10 cellular contexts compared by ENCODE assay signal in the genomic region with DNA sequence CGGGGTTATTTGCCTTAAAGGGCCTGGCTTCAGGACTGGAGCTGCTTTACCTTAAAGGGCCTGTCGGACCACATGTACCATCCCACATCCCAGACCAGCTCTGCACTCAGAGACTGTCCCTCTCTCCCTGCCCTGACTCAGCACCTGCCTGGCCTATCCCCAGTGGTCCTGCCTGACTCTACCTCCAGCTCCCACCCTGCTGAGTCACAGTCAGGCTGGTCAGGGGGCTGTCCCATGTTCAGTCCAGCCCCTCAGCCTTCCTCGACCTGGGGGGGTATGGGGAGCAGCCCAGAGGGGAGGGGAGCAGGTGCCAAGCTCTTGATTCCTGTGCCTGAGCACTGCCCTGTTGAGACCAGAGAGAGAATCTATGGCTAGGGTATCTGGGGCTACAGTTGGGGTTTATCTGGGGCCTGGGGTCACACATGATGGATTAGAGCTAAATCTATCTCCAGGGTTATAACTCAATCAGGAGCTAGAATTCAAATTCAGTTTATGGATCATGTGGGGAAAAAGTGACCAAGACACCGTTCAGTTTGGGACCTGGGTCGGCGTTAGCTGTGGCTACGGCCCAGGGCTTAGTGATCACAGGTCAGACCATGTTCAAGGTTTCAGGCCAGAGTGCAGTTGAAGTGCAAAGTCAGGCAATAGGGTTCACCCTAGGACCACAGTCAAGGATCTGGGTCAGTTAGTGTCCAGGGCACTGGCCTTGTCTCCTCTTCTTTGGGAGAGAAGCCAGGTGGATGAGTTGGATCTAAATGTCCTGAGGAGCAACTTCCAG. TPM values are rescaled to one million over a fixed set of nuclear protein-coding genes. Genes with fewer than 3 reads are reported as not detected.
DNase-seq lines count a peak whose midpoint lies in the region; ATAC-seq and TF ChIP-seq lines count a peak whose summit lies in the region.
"Had no signal": no experiment of that assay in that cellular context is flagged by ENCODE, and none has a peak within 500 bp of the region (broad histone marks: within the 10 kb centered on the region; RNA-seq: fewer than 3 reads in every experiment).

No MANE protein-coding gene starts in this region.

- intact Hi-C loops in Calu3 (cut with micrococcal nuclease; ENCODE audit: unreplicated experiment): no loop called here
- intact Hi-C loops in esophagus squamous epithelium (cut with DNase I): no loop called here
- intact Hi-C loops in psoas muscle (cut with DNase I): loop anchor here in 1 of 2 donors (5.0 kb wide), 1 partner anchor 66 kb away; no protein-coding TSS in a partner anchor

- no peak for TF ChIP-seq CTCF in Calu3 (IDR thresholded peaks at IDR 0.05; ENCODE audit: unreplicated experiment)
- TF ChIP-seq CTCF in esophagus squamous epithelium (IDR thresholded peaks at IDR 0.05): no peak
- no peak for TF ChIP-seq CTCF in psoas muscle (IDR thresholded peaks at IDR 0.05)

- H3K4me3 ChIP-seq in esophagus squamous epithelium (no peak overlapping the region), psoas muscle (no peak overlapping the region)

- no peaks in the 10 kb centered on the region for H3K27me3 Mint-ChIP-seq in Calu3 (ENCODE audit: unreplicated experiment)

- 82 to 87% methylated on average over 3 to 6 of the region's 7 CpGs for WGBS in esophagus squamous epithelium, 2 donors
- WGBS in psoas muscle, 3 donors: 56 to 79% (median 74%) methylated on average over 7 of the region's 7 CpGs

- peak overlapping the region; percentile 32 to 64 (median 54) for H3K27ac ChIP-seq in esophagus squamous epithelium
- H3K27ac ChIP-seq in psoas muscle: peak overlapping the region; percentile 78

- peaks cover 35% of the 10 kb centered on the region for H3K36me3 Mint-ChIP-seq in Calu3 (ENCODE audit: insufficient read depth, unreplicated experiment)

- no peaks in the 10 kb centered on the region for H3K9me3 ChIP-seq in esophagus squamous epithelium
- no peaks in the 10 kb centered on the region for H3K9me3 ChIP-seq in psoas muscle

- H3K27ac Mint-ChIP-seq in Calu3 (ENCODE audit: unreplicated experiment): peak overlapping the region; percentile 97

- no peak overlapping the region for H3K4me3 Mint-ChIP-seq in Calu3 (ENCODE audit: low read depth, unreplicated experiment)

- no peak for DNase-seq in Calu3
- peak; percentile 68 for DNase-seq in OCI-M1 (lab: John Stamatoyannopoulos, UW)
- DNase-seq in esophagus squamous epithelium (lab: John Stamatoyannopoulos, UW): no peak
- DNase-seq in psoas muscle: no peak
- DNase-seq in iPS-NIHi11 (ENCODE audit: low spot score): no peak
- no peak for DNase-seq in kidney glomerular epithelial cell (lab: John Stamatoyannopoulos, UW)
- DNase-seq: activated naive CD4-positive, alpha-beta T cell treated with Interleukin-2 at 50 U/mL for 16 hours; NCI-H524 had no signal

- H3K27me3 ChIP-seq in esophagus squamous epithelium (no peaks in the 10 kb centered on the region), psoas muscle (ENCODE audit: insufficient read depth in 3 of 3, low read length in 2 of 3) (no peaks in the 10 kb centered on the region)

- TF ChIP-seq POLR2A in esophagus squamous epithelium (IDR thresholded peaks at IDR 0.05): no peak

- ATAC-seq in psoas muscle: peak; percentile 56 to 84 (median 73)
- ATAC-seq in HG03457 (IDR thresholded peaks at IDR 0.05; ENCODE audit: unreplicated experiment): no peak
- ATAC-seq in GM19035 (IDR thresholded peaks at IDR 0.05; ENCODE audit: unreplicated experiment): no peak

- CTCF ChIA-PET in Calu3 (lab: Charles Lee): interaction anchor here (0.6 to 1.6 kb wide), 5 partner anchors 8 to 37 kb away, joined by 4 to 9 read pairs (median 5); a partner anchor contains a TSS

- peaks cover 4% of the 10 kb centered on the region for H3K9me3 Mint-ChIP-seq in Calu3 (ENCODE audit: low read depth, unreplicated experiment)

- H3K4me1 ChIP-seq in esophagus squamous epithelium: peaks cover 20 to 43% (median 21%) of the 10 kb centered on the region in 3 donors
- H3K4me1 ChIP-seq in psoas muscle: peaks cover 22% of the 10 kb centered on the region

- no peaks in the 10 kb centered on the region for H3K36me3 ChIP-seq in esophagus squamous epithelium
- H3K36me3 ChIP-seq in psoas muscle (ENCODE audit: insufficient read depth in 1 of 2, low read depth in 1 of 2): no peaks in the 10 kb centered on the region

- peaks cover 61% of the 10 kb centered on the region for H3K4me1 Mint-ChIP-seq in Calu3 (ENCODE audit: low read depth, unreplicated experiment)

- BruUV-seq in Calu3 (replicated peaks; lab: Mats Ljungman, UMichigan): TSS peak; percentile 90

RNA-seq across cellular contexts. Expression of a gene that starts 9.4 kb away (rescaled TPM):
- 47.2 and 53.0 TPM in 2 replicates for total RNA-seq in Calu3 (2022)
- total RNA-seq in esophagus squamous epithelium: 10 to 100 TPM in 3 of 4 donors, 1 to 10 TPM in 1; 6.5 to 22.0 (median 11.9) TPM
- 1 to 10 TPM in 3 of 4 donors, under 1 TPM in 1; 0.78 to 7.7 (median 2.5) TPM for total RNA-seq in psoas muscle
- polyA plus RNA-seq in psoas muscle: 10 to 100 TPM in 1 of 3 donors, 1 to 10 TPM in 1, under 1 TPM in 1; 0.74 to 16.3 (median 2.1) TPM

RNA-seq across cellular contexts. Expression of a gene that starts 24.3 kb away (rescaled TPM):
- total RNA-seq in Calu3 (2022) (0.42 and 0.51 TPM in 2 replicates), esophagus squamous epithelium (10 to 100 TPM in 1 of 4 donors, 1 to 10 TPM in 3; 3.7 to 13.8 (median 7.2) TPM), psoas muscle (1 to 10 TPM; 3.0 to 5.0 (median 3.9) TPM)
- 1 to 10 TPM; 1.6 to 3.4 (median 3.1) TPM for polyA plus RNA-seq in psoas muscle

RNA-seq across cellular contexts. Expression of a gene that starts 36.9 kb away (rescaled TPM):
- total RNA-seq in Calu3 (2022): 142 and 144 TPM in 2 replicates
- 10 to 100 TPM; 46.9 to 79.8 (median 63.2) TPM for total RNA-seq in esophagus squamous epithelium
- total RNA-seq in psoas muscle: 10 to 100 TPM; 34.1 to 50.5 (median 40.7) TPM
- 10 to 100 TPM; 35.8 to 52.5 (median 46.0) TPM for polyA plus RNA-seq in psoas muscle

RNA-seq across cellular contexts. Expression of a gene that starts 45.8 kb away (rescaled TPM):
- 13.6 and 14.5 TPM in 2 replicates for total RNA-seq in Calu3 (2022)
- 1 to 10 TPM; 2.1 to 3.8 (median 3.3) TPM for total RNA-seq in esophagus squamous epithelium
- total RNA-seq in psoas muscle: 1 to 10 TPM; 1.2 to 5.7 (median 5.2) TPM
- polyA plus RNA-seq in psoas muscle: 1 to 10 TPM; 1.9 to 3.6 (median 2.3) TPM

Comparison
In these comparisons a context has a peak if more than half of its experiments do, and no peak if none do; other contexts are left out.
1. ATAC-seq: peak in psoas muscle (4 of 4); none in HG03457 (single experiment) and GM19035 (single experiment).